34 cellular contexts compared by ENCODE assay signal in the genomic region with DNA sequence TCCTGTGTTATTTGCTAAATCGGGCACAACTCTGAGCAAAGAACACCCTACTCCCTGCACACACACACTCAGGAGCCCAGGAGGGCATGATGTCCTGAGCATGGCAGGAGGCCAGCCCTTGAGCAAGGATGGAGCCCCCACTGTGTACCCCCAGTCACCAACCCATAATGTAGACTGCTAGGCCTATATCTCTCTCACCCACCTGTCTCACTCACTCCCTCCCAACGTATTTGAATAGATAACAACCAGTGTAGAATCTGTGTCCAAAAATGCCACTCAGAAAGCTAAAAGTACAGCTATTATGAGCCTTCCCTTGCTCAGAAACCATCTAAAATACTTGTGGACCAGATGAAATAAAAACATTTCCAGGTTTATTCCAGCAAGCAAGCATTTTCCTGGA. TPM values are rescaled to one million over a fixed set of nuclear protein-coding genes. Genes with fewer than 3 reads are reported as not detected.
"Had no signal": no experiment of that assay in that cellular context is flagged by ENCODE, and none has a peak within 500 bp of the region (broad histone marks: within the 10 kb centered on the region; RNA-seq: fewer than 3 reads in every experiment).

No MANE protein-coding gene starts in this region.

- H3K9me3 Mint-ChIP-seq: activated B cell treated with CpG ODN at 0.5 μM for 24 hours; activated CD4-positive, alpha-beta memory T cell treated with anti-CD3 and anti-CD28 coated beads for 36 hours; activated naive CD4-positive, alpha-beta T cell treated with anti-CD3 and anti-CD28 coated beads for 36 hours; activated naive CD4-positive, alpha-beta T cell treated with anti-CD3 and anti-CD28 coated beads, Interleukin-2, amount 50 U/mL, for 72 hours; activated T-cell treated with anti-CD3 and anti-CD28 coated beads, Interleukin-2, amount 50 U/mL, for 4 hours; activated T-helper 1 cell treated with anti-CD3 and anti-CD28 coated beads, Interleukin-12 subunit alpha, Interleukin-12 subunit beta, Interleukin-2, Interleukin-4 antibody, amounts not matched to agents 30 ng/mL and 10 ng/mL and 1 ng/mL, durations not matched to agents 14 hours and 24 hours and 36 hours; T-cell had no signal

- H3K4me2 ChIP-seq: PC-9 had no signal

- DNase-seq: activated B cell treated with CpG ODN at 0.5 μM for 24 hours; activated CD4-positive, alpha-beta memory T cell treated with anti-CD3 and anti-CD28 coated beads for 36 hours; activated CD4-positive, alpha-beta T cell treated with anti-CD3 and anti-CD28 coated beads for 4 hours; activated CD4-positive, alpha-beta T cell treated with anti-CD3 and anti-CD28 coated beads, Interleukin-2, amount 50 U/mL, for 1 hour; activated CD4-positive, CD25-positive, alpha-beta regulatory T cell treated with anti-CD3 and anti-CD28 coated beads, Interleukin-2, amount 50 U/mL, for 72 hours; activated CD8-positive, alpha-beta memory T cell treated with anti-CD3 and anti-CD28 coated beads, Interleukin-2, amount 50 U/mL, for 4 hours; activated gamma-delta T cell treated with Interleukin-2 at 50 U/mL for 16 hours; activated naive CD4-positive, alpha-beta T cell treated with anti-CD3 and anti-CD28 coated beads for 36 hours; activated T-cell treated with anti-CD3 and anti-CD28 coated beads for 4 hours; activated T-cell treated with anti-CD3 and anti-CD28 coated beads, Interleukin-2, amount 50 U/mL, for 4 hours; anterior cingulate cortex; caudate nucleus; Karpas-422; KBM-7; NCI-H1105; NCI-H1417 treated with DMSO at 0.1 percent for 48 hours; NCI-H1694; NCI-H1930; NCI-H2081 treated with DMSO at 0.1 percent for 48 hours; NCI-H510A; NCI-H526; NCI-H748 treated with DMSO at 0.1 percent for 48 hours; NK-92 treated with Interleukin-12 subunit alpha and Interleukin-12 subunit beta, amount 100 ng/mL, for 24 hours; PC-9; SIG-M5; T-cell; T-helper 17 cell had no signal

- ATAC-seq: activated naive CD4-positive, alpha-beta T cell treated with anti-CD3 and anti-CD28 coated beads, Interleukin-2, amount 50 U/mL, for 72 hours; activated T-cell treated with anti-CD3 and anti-CD28 coated beads, Interleukin-2, amount 50 U/mL, for 4 hours; Right ventricle myocardium inferior; T-cell; T-helper 17 cell had no signal

- H3K4me1 Mint-ChIP-seq: activated B cell treated with CpG ODN at 0.5 μM for 24 hours had no signal

- H3K27me3 Mint-ChIP-seq: activated B cell treated with CpG ODN at 0.5 μM for 24 hours, brain had no signal

- H2AFZ ChIP-seq: PC-9 had no signal

- H3K27ac Mint-ChIP-seq: activated B cell treated with CpG ODN at 0.5 μM for 24 hours; activated CD4-positive, alpha-beta memory T cell treated with anti-CD3 and anti-CD28 coated beads for 36 hours; activated naive CD4-positive, alpha-beta T cell treated with anti-CD3 and anti-CD28 coated beads for 36 hours; activated naive CD4-positive, alpha-beta T cell treated with anti-CD3 and anti-CD28 coated beads, Interleukin-2, amount 50 U/mL, for 72 hours; activated T-helper 1 cell treated with anti-CD3 and anti-CD28 coated beads, Interleukin-12 subunit alpha, Interleukin-12 subunit beta, Interleukin-2, Interleukin-4 antibody, amounts not matched to agents 30 ng/mL and 10 ng/mL and 1 ng/mL, durations not matched to agents 14 hours and 24 hours and 36 hours; T-cell; T-helper 17 cell had no signal

- H3K27ac ChIP-seq: PC-9, RWPE1 had no signal

- H3K4me3 ChIP-seq: PC-9 had no signal

- FAIRE-seq: bronchial epithelial cell, RCC 7860 had no signal

- H3K4me3 Mint-ChIP-seq: activated B cell treated with CpG ODN at 0.5 μM for 24 hours; activated CD4-positive, alpha-beta memory T cell treated with anti-CD3 and anti-CD28 coated beads for 36 hours; activated naive CD4-positive, alpha-beta T cell treated with anti-CD3 and anti-CD28 coated beads for 36 hours; activated T-cell treated with anti-CD3 and anti-CD28 coated beads, Interleukin-2, amount 50 U/mL, for 4 hours; activated T-helper 1 cell treated with anti-CD3 and anti-CD28 coated beads, Interleukin-12 subunit alpha, Interleukin-12 subunit beta, Interleukin-2, Interleukin-4 antibody, amounts not matched to agents 30 ng/mL and 10 ng/mL and 1 ng/mL, durations not matched to agents 14 hours and 24 hours and 36 hours; brain; T-cell; T-helper 17 cell had no signal

- H3K36me3 Mint-ChIP-seq: activated CD4-positive, alpha-beta memory T cell treated with anti-CD3 and anti-CD28 coated beads for 36 hours; activated naive CD4-positive, alpha-beta T cell treated with anti-CD3 and anti-CD28 coated beads, Interleukin-2, amount 50 U/mL, for 72 hours; T-cell had no signal

RNA-seq across cellular contexts. Expression of a gene that starts 29.3 kb away (rescaled TPM):
- total RNA-seq: activated B cell treated with CpG ODN at 0.5 μM for 24 hours had no signal
